11 cellular contexts compared by ENCODE assay signal in the genomic region with DNA sequence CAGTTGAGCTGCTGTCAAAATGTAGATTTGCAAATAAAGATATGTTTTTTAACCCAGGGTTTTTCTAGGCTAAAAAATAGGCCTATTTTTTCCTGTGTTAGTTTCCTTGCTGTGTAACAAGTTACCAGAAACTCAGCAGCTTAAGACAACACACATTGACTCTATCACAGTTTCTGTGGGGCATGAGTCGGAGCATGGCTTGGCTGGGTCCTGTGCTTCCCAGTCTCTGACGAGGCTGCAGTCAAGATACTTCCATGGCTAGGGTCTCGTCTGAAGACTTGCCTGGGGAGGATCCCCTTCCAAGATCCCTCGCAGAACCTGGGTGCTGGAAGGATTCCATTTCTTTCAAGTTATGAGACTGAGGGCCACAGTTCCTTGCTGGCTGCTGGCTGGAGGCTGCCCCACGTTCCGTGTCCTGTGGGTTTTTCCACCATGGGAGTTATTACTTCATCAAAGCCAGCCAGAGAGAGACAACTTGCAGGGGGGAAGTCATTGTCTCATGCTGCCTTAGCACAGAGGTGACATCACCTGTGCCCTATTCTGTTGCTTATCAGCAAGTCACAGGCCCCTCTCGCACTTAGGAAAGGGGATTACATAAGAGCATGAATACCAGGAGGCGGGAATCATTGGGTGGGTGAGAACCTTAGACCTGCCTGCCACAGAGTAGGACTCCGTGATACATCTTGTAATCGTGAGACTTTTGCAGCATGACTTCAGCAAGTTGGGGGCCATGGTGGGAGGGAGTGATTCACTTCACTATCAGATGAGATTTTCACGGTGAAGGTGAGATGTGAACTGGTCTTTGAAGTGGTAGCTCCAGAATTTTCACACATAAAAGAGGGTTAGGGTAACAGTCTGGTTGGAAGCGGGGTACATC.
A peak's percentile ranks its signal among the peaks of the same experiment; 100 is the strongest.
DNase-seq lines count a peak whose midpoint lies in the region; ATAC-seq and TF ChIP-seq lines count a peak whose summit lies in the region.
"Had no signal": no experiment of that assay in that cellular context is flagged by ENCODE, and none has a peak within 500 bp of the region (broad histone marks: within the 10 kb centered on the region; RNA-seq: fewer than 3 reads in every experiment).

No MANE protein-coding gene starts in this region.

- WGBS in heart left ventricle, 4 donors, result 69 to 79% (median 74%) methylated on average over 11 to 12 of the region's 12 CpGs
- WGBS in right cardiac atrium, result 79% methylated on average over 12 of the region's 12 CpGs
- WGBS in mesenchymal stem cell, result 76% methylated on average over 12 of the region's 12 CpGs

- H4K8ac ChIP-seq in mesenchymal stem cell (ENCODE audit: low read length), result no peak overlapping the region

- H3K27ac ChIP-seq in heart left ventricle (peak overlapping the region in 7 of 12 donors; percentile 1 to 56 (median 23)), right cardiac atrium (ENCODE audit: low read length) (no peak overlapping the region), mesenchymal stem cell (ENCODE audit: low read length, poor library complexity, severe bottlenecking) (peak overlapping the region; percentile 61)
- H3K27ac ChIP-seq: HL-60 had no signal

- H2AK5ac ChIP-seq in mesenchymal stem cell (ENCODE audit: low read length, severe bottlenecking), result peak overlapping the region; percentile 44

- peaks cover 38% of the 10 kb centered on the region for H3K4me1 Mint-ChIP-seq in activated naive CD8-positive, alpha-beta T cell treated with anti-CD3 and anti-CD28 coated beads, Interleukin-2, amount 50 U/mL, for 24 hours

- peaks cover 0 to 93% (median 67%) of the 10 kb centered on the region in 12 donors for H3K4me1 ChIP-seq in heart left ventricle
- peaks cover 37% of the 10 kb centered on the region for H3K4me1 ChIP-seq in right cardiac atrium (ENCODE audit: control insufficient read depth, insufficient read depth, low read length)
- peaks cover 30% of the 10 kb centered on the region for H3K4me1 ChIP-seq in mesenchymal stem cell (ENCODE audit: control insufficient read depth, insufficient read depth, low read depth, low read length)

- H3K18ac ChIP-seq in mesenchymal stem cell (ENCODE audit: low read depth in 1 of 2, low read length in 2 of 2), result peak overlapping the region in 1 of 2 experiments; percentile 55

- no peak overlapping the region for H3K4me2 ChIP-seq in mesenchymal stem cell (ENCODE audit: low read length, poor library complexity, severe bottlenecking)

- no peak overlapping the region for H4K91ac ChIP-seq in mesenchymal stem cell (ENCODE audit: low read length)

- intact Hi-C loops in heart left ventricle (cut with DNase I) (no loop called here), right cardiac atrium (cut with DNase I) (no loop called here)

- H3K4ac ChIP-seq in mesenchymal stem cell (ENCODE audit: low read depth in 1 of 2, low read length in 2 of 2), result no peak overlapping the region

- H3K4me3 ChIP-seq in heart left ventricle (no peak overlapping the region), right cardiac atrium (ENCODE audit: low read length) (no peak overlapping the region), mesenchymal stem cell (ENCODE audit: insufficient read depth in 1 of 2, low read depth in 1 of 2, low read length in 2 of 2) (no peak overlapping the region)

- H2BK12ac ChIP-seq in mesenchymal stem cell (ENCODE audit: low read length in 2 of 2), result no peak overlapping the region

- H3K9ac ChIP-seq in mesenchymal stem cell (ENCODE audit: low read length), result peak overlapping the region; percentile 25

- peaks cover 5% of the 10 kb centered on the region for H3K36me3 Mint-ChIP-seq in activated naive CD8-positive, alpha-beta T cell treated with anti-CD3 and anti-CD28 coated beads, Interleukin-2, amount 50 U/mL, for 24 hours (ENCODE audit: low read depth)

- H3K27me3 ChIP-seq in heart left ventricle, result no peaks in the 10 kb centered on the region
- no peaks in the 10 kb centered on the region for H3K27me3 ChIP-seq in right cardiac atrium (ENCODE audit: control insufficient read depth, insufficient read depth)
- no peaks in the 10 kb centered on the region for H3K27me3 ChIP-seq in mesenchymal stem cell (ENCODE audit: control insufficient read depth in 1 of 2, insufficient read depth in 1 of 2, low read length in 2 of 2)

- H2BK15ac ChIP-seq in mesenchymal stem cell (ENCODE audit: low read depth, poor library complexity, severe bottlenecking), result no peak overlapping the region

- H2BK5ac ChIP-seq in mesenchymal stem cell (ENCODE audit: low read depth, low read length, poor library complexity, severe bottlenecking), result peak overlapping the region; percentile 12

- peak in 1 of 4 donors; percentile 21 for ATAC-seq in heart left ventricle
- ATAC-seq in right cardiac atrium, result no peak
- peak; percentile 76 for ATAC-seq in activated naive CD8-positive, alpha-beta T cell treated with anti-CD3 and anti-CD28 coated beads, Interleukin-2, amount 50 U/mL, for 24 hours
- ATAC-seq in HG02840 (IDR thresholded peaks at IDR 0.05; ENCODE audit: low FRiP score, unreplicated experiment), result no peak
- no peak for ATAC-seq in GM21526 (IDR thresholded peaks at IDR 0.05; ENCODE audit: low FRiP score, unreplicated experiment)
- ATAC-seq: HCT116 had no signal

- H3K27me3 Mint-ChIP-seq in activated naive CD8-positive, alpha-beta T cell treated with anti-CD3 and anti-CD28 coated beads, Interleukin-2, amount 50 U/mL, for 24 hours, result no peaks in the 10 kb centered on the region

- H3K4me3 Mint-ChIP-seq in activated naive CD8-positive, alpha-beta T cell treated with anti-CD3 and anti-CD28 coated beads, Interleukin-2, amount 50 U/mL, for 24 hours, result no peak overlapping the region
- H3K4me3 Mint-ChIP-seq: T-helper 1 cell treated with Interleukin-12 subunit alpha and Interleukin-12 subunit beta and Interleukin-4 antibody, amounts not matched to agents 30 μg/mL and 1 μg/mL, for 36 hours had no signal

- H3K14ac ChIP-seq in mesenchymal stem cell (ENCODE audit: low read length in 2 of 2), result peak overlapping the region in 1 of 2 experiments; percentile 69

- no peak overlapping the region for H3K23ac ChIP-seq in mesenchymal stem cell (ENCODE audit: low read length in 2 of 2)

- H2BK120ac ChIP-seq in mesenchymal stem cell (ENCODE audit: low read depth, low read length), result no peak overlapping the region

- H3K9me3 Mint-ChIP-seq in activated naive CD8-positive, alpha-beta T cell treated with anti-CD3 and anti-CD28 coated beads, Interleukin-2, amount 50 U/mL, for 24 hours, result no peaks in the 10 kb centered on the region
- H3K9me3 Mint-ChIP-seq: T-helper 1 cell treated with Interleukin-12 subunit alpha and Interleukin-12 subunit beta and Interleukin-4 antibody, amounts not matched to agents 30 μg/mL and 1 μg/mL, for 36 hours had no signal

- no peak for TF ChIP-seq POLR2A in heart left ventricle (IDR thresholded peaks at IDR 0.05)

- no peak overlapping the region for H2AFZ ChIP-seq in mesenchymal stem cell (ENCODE audit: low read depth, low read length)

- peaks cover 23% of the 10 kb centered on the region for H3K79me1 ChIP-seq in mesenchymal stem cell (replicated peaks; ENCODE audit: low read length, poor library complexity, severe bottlenecking)

- H3K36me3 ChIP-seq in heart left ventricle, result no peaks in the 10 kb centered on the region
- no peaks in the 10 kb centered on the region for H3K36me3 ChIP-seq in mesenchymal stem cell (ENCODE audit: control insufficient read depth in 1 of 2, insufficient read depth in 2 of 2, low read depth in 1 of 2, low read length in 2 of 2)

- TF ChIP-seq CTCF in heart left ventricle (IDR thresholded peaks at IDR 0.05), result no peak

- H3K9me3 ChIP-seq in heart left ventricle (no peaks in the 10 kb centered on the region), right cardiac atrium (ENCODE audit: control insufficient read depth, low read length) (no peaks in the 10 kb centered on the region), mesenchymal stem cell (ENCODE audit: control insufficient read depth, low read length) (no peaks in the 10 kb centered on the region)

- DNase-seq in heart left ventricle, result no peak
- no peak for DNase-seq in right cardiac atrium
- DNase-seq in activated naive CD8-positive, alpha-beta T cell treated with anti-CD3 and anti-CD28 coated beads, Interleukin-2, amount 50 U/mL, for 24 hours, result peak; percentile 24
- no peak for DNase-seq in mesenchymal stem cell
- peak; percentile 8 for DNase-seq in superior temporal gyrus (ENCODE audit: extremely low spot score)
- DNase-seq in NCI-H1092 (lab: John Stamatoyannopoulos, UW), result no peak

- H3K27ac Mint-ChIP-seq in activated naive CD8-positive, alpha-beta T cell treated with anti-CD3 and anti-CD28 coated beads, Interleukin-2, amount 50 U/mL, for 24 hours, result peak overlapping the region; percentile 33
- H3K27ac Mint-ChIP-seq: T-helper 1 cell treated with Interleukin-12 subunit alpha and Interleukin-12 subunit beta and Interleukin-4 antibody, amounts not matched to agents 30 μg/mL and 1 μg/mL, for 36 hours had no signal

Comparison
In these comparisons a context has a peak if more than half of its experiments do, and no peak if none do; other contexts are left out.
1. DNase-seq: peak in activated naive CD8-positive, alpha-beta T cell treated with anti-CD3 and anti-CD28 coated beads, Interleukin-2, amount 50 U/mL, for 24 hours (single experiment) and superior temporal gyrus (single experiment); none in heart left ventricle (0 of 5), right cardiac atrium (0 of 3), mesenchymal stem cell (single experiment) and NCI-H1092 (single experiment).